17 cellular contexts compared by ENCODE assay signal in the genomic region with DNA sequence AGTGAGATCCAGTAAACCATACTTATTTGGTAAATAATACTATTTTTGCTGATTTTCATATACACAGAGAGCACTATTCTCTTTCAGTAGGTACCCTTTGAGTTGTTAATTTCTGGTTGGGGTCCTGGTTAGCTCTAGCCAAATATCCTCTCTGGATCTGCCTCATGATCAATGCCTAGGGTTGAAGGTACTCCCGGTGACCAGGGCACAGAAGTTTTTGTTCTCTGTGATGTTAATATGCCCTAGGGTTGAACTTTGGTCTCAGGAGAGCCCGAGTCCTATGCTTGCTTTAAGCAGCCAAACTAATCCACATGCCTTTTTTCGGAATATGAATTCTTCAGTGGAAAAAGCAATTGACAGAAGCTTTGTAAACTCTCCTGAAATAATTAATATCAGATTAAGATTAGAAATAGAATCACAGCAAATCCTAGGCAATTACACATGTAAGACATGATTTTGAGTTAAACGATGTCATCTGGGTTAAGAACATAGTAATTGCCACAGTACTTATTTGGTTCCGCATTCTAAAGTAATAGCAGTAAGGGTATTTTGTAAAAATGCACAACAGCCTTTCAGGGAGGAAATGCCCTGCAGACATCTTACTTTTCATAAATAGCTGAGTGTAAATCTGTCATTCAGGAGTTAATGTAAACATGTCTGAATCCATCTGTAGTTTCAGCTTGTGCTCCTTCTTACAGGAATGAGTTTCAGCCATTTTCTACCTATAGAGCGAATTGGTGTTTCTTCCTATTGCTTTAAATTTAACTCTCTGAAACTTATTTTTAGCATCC. TPM values are rescaled to one million over a fixed set of nuclear protein-coding genes. Genes with fewer than 3 reads are reported as not detected.
DNase-seq lines count a peak whose midpoint lies in the region; ATAC-seq, FAIRE-seq and TF ChIP-seq lines count a peak whose summit lies in the region.
"Had no signal": no experiment of that assay in that cellular context is flagged by ENCODE, and none has a peak within 500 bp of the region (broad histone marks: within the 10 kb centered on the region; RNA-seq: fewer than 3 reads in every experiment).

No MANE protein-coding gene starts in this region.

- no peak overlapping the region for H3K27ac Mint-ChIP-seq in stimulated activated memory B cell treated with anti-CD40 and anti-IgM and Interleukin-4, amounts not matched to agents 10 μg/mL and 1 μg/mL and 100 μg/mL, for 72 hours
- H3K27ac Mint-ChIP-seq in activated CD8-positive, alpha-beta memory T cell treated with anti-CD3 and anti-CD28 coated beads, Interleukin-2, amount 10 ng/mL, durations not matched to agents 7 days and 5 days = no peak overlapping the region
- H3K27ac Mint-ChIP-seq: HFFc6 had no signal

- H3K4me3 Mint-ChIP-seq in stimulated activated memory B cell treated with anti-CD40 and anti-IgM and Interleukin-4, amounts not matched to agents 10 μg/mL and 1 μg/mL and 100 μg/mL, for 72 hours = no peak overlapping the region
- H3K4me3 Mint-ChIP-seq in activated CD8-positive, alpha-beta memory T cell treated with anti-CD3 and anti-CD28 coated beads, Interleukin-2, amount 10 ng/mL, durations not matched to agents 7 days and 5 days = no peak overlapping the region
- H3K4me3 Mint-ChIP-seq: HFFc6 had no signal

- peak overlapping the region; percentile 13 for H3K4me3 ChIP-seq in A673 (ENCODE audit: low read depth, low read length, poor library complexity, severe bottlenecking)
- H3K4me3 ChIP-seq in HepG2 (replicated peaks in 1 of 3; ENCODE audit: insufficient read depth in 1 of 3, low read depth in 2 of 3, low read length in 3 of 3) = peak overlapping the region in 1 of 3 experiments; percentile 3; a peak in 1 of 6 replicates
- H3K4me3 ChIP-seq: GM12878 had no signal

- no peak for TF ChIP-seq RAD21 in HepG2 (CRISPR knock-in tag; IDR thresholded peaks at IDR 0.05)

- BruUV-seq in A673 (replicated peaks; lab: Mats Ljungman, UMichigan) = no TSS peak
- no TSS peak for BruUV-seq in HepG2 (replicated peaks; lab: Mats Ljungman, UMichigan)

- TF ChIP-seq POLR2A in HepG2 (IDR thresholded peaks at IDR 0.05; ENCODE audit: insufficient read depth in 1 of 2, low read depth in 2 of 2, low read length in 2 of 2) = no peak

- CTCF ChIA-PET in A673 (lab: Charles Lee) = interaction anchor here (1.2 kb wide), 1 partner anchor 15 kb away, joined by 5 read pairs; no protein-coding TSS in a partner anchor
- CTCF ChIA-PET in HepG2 (lab: Yijun Ruan, JAX; ENCODE audit: low intra/inter-chr PET ratio, low total read pairs) = no interaction called here
- CTCF ChIA-PET in activated CD8-positive, alpha-beta memory T cell treated with anti-CD3 and anti-CD28 coated beads, Interleukin-2, amount 10 ng/mL, durations not matched to agents 7 days and 5 days (lab: Charles Lee) = interaction anchor here (1.1 to 3.8 kb wide), 2 partner anchors 15 to 204 kb away, joined by 4 to 19 read pairs; no protein-coding TSS in a partner anchor

- peaks cover 59% of the 10 kb centered on the region for H3K4me1 ChIP-seq in A673 (ENCODE audit: insufficient read depth, low read length, poor library complexity, severe bottlenecking)
- peaks cover 96% of the 10 kb centered on the region for H3K4me1 ChIP-seq in HepG2 (ENCODE audit: insufficient read depth, low read length)

- DNase-seq in A673 (ENCODE audit: low spot score) = peak; percentile 83
- DNase-seq in HuH-7.5 (ENCODE audit: low spot score) = peak; percentile 20
- peak; percentile 34 for DNase-seq in SK-MEL-5 (ENCODE audit: low read depth, low spot score)
- DNase-seq in HepG2 (ENCODE audit: low spot score) = peak; percentile 88
- DNase-seq in cerebellar nuclear complex (lab: John Stamatoyannopoulos, UW) = no peak
- no peak for DNase-seq in activated CD8-positive, alpha-beta memory T cell treated with anti-CD3 and anti-CD28 coated beads, Interleukin-2, amount 10 ng/mL, durations not matched to agents 7 days and 5 days
- DNase-seq: 8988T, COR-L47, HFFc6, NCI-H2029, NCI-H2171 treated with DMSO at 0.1 percent for 48 hours, OCI-M1, RPMI8226 had no signal

- no peaks in the 10 kb centered on the region for H3K9me3 ChIP-seq in A673 (ENCODE audit: low read depth, low read length, poor library complexity, severe bottlenecking)
- no peaks in the 10 kb centered on the region for H3K9me3 ChIP-seq in HepG2 (ENCODE audit: low read length)

- FAIRE-seq in HepG2 (lab: Jason Lieb, UNC) = peak; percentile 94
- FAIRE-seq: GM12878 had no signal

- no peak overlapping the region for H3K9ac ChIP-seq in HepG2 (ENCODE audit: insufficient read depth, low read depth, low read length)

- no peaks in the 10 kb centered on the region for H3K36me3 ChIP-seq in A673 (ENCODE audit: insufficient read depth, low read length, poor library complexity, severe bottlenecking)
- peaks cover 0 to 2% of the 10 kb centered on the region in 2 experiments; a peak in 1 of 5 replicates for H3K36me3 ChIP-seq in HepG2 (replicated peaks in 1 of 2; ENCODE audit: control insufficient read depth in 1 of 2, insufficient read depth in 2 of 2, low read length in 2 of 2)

- in situ Hi-C loops in SK-MEL-5 (cut with HindIII; ENCODE audit: low pct_unique_long_range_greater_than_20kb, low sequenced_read_pairs) = no loop called here
- in situ Hi-C loops in HepG2 (cut with HindIII; ENCODE audit: extremely low pct_ligation_motif_present, low pct_unique_long_range_greater_than_20kb) = no loop called here

- TF ChIP-seq EP300 in HepG2 (IDR thresholded peaks at IDR 0.05; ENCODE audit: low read depth in 2 of 2, low read length in 2 of 2) = peak in 1 of 2 experiments; percentile 37; a peak in 1 of 4 replicates
- TF ChIP-seq EP300 in HepG2 (CRISPR knock-in tag; IDR thresholded peaks at IDR 0.05; ENCODE audit: borderline replicate concordance) = no peak

- H4K20me1 ChIP-seq in HepG2 (ENCODE audit: insufficient read depth, low read length) = no peaks in the 10 kb centered on the region; the same call in 1 of the 2 replicates

- peak overlapping the region; percentile 58 for H3K4me2 ChIP-seq in HepG2 (ENCODE audit: low read depth, low read length)

- H3K36me3 Mint-ChIP-seq in stimulated activated memory B cell treated with anti-CD40 and anti-IgM and Interleukin-4, amounts not matched to agents 10 μg/mL and 1 μg/mL and 100 μg/mL, for 72 hours = no peaks in the 10 kb centered on the region
- H3K36me3 Mint-ChIP-seq in activated CD8-positive, alpha-beta memory T cell treated with anti-CD3 and anti-CD28 coated beads, Interleukin-2, amount 10 ng/mL, durations not matched to agents 7 days and 5 days = no peaks in the 10 kb centered on the region

- H3K79me2 ChIP-seq in HepG2 (ENCODE audit: insufficient read depth, low read length) = peaks cover 89% of the 10 kb centered on the region

- H3K27me3 ChIP-seq in A673 (replicated peaks; ENCODE audit: insufficient read depth, low read depth, low read length, poor library complexity) (no peaks in the 10 kb centered on the region), HepG2 (ENCODE audit: control insufficient read depth in 1 of 2, insufficient read depth in 2 of 2, low read length in 2 of 2) (no peaks in the 10 kb centered on the region)

- ATAC-seq in HepG2 (peak; percentile 64), HG03196 (IDR thresholded peaks at IDR 0.05; ENCODE audit: unreplicated experiment) (no peak)
- no peak for ATAC-seq in stimulated activated memory B cell treated with anti-CD40 and anti-IgM and Interleukin-4, amounts not matched to agents 10 μg/mL and 1 μg/mL and 100 μg/mL, for 72 hours
- ATAC-seq in activated CD8-positive, alpha-beta memory T cell treated with anti-CD3 and anti-CD28 coated beads, Interleukin-2, amount 10 ng/mL, durations not matched to agents 7 days and 5 days = no peak
- ATAC-seq: GM12878 had no signal

- POLR2A ChIA-PET in A673 (lab: Charles Lee; ENCODE audit: low non-redundant PET) (interaction anchor here (0.6 kb wide), 1 partner anchor 59 kb away, joined by 4 read pairs; no protein-coding TSS in a partner anchor), HepG2 (lab: Yijun Ruan, JAX) (interaction anchor here (1.0 to 5.2 kb wide), 6 partner anchors 9 to 64 kb away, joined by 3 to 42 read pairs (median 4); a partner anchor contains a TSS)

- intact Hi-C loops in A673 (cut with micrococcal nuclease; ENCODE audit: unreplicated experiment) (loop anchor here (5.0 kb wide), 1 partner anchor 68 kb away; no protein-coding TSS in a partner anchor), HepG2 (cut with micrococcal nuclease; ENCODE audit: unreplicated experiment) (loop anchor here (5.0 to 10.0 kb wide), 2 partner anchors 43 to 360 kb away; a partner anchor contains a TSS)

- no peak overlapping the region for H2AFZ ChIP-seq in HepG2 (ENCODE audit: low read length)

- TF ChIP-seq CTCF in A673 (conservative IDR thresholded peaks at IDR 0.05; ENCODE audit: low read depth, low read length) (no peak), HepG2 (CRISPR knock-in tag; IDR thresholded peaks at IDR 0.05) (no peak)

- H3K27ac ChIP-seq in A673 (ENCODE audit: low read depth, low read length, poor library complexity, severe bottlenecking) = no peak overlapping the region
- H3K27ac ChIP-seq in HepG2 (ENCODE audit: extremely low read length, insufficient read depth, low read length) = peak overlapping the region; percentile 66
- H3K27ac ChIP-seq: C4-2B had no signal

- WGBS in HepG2 (ENCODE audit: low lambda C conversion rate) = 35% methylated on average over 6 of the region's 6 CpGs

- no peaks in the 10 kb centered on the region for H3K9me3 Mint-ChIP-seq in stimulated activated memory B cell treated with anti-CD40 and anti-IgM and Interleukin-4, amounts not matched to agents 10 μg/mL and 1 μg/mL and 100 μg/mL, for 72 hours
- H3K9me3 Mint-ChIP-seq in activated CD8-positive, alpha-beta memory T cell treated with anti-CD3 and anti-CD28 coated beads, Interleukin-2, amount 10 ng/mL, durations not matched to agents 7 days and 5 days (ENCODE audit: low read depth) = no peaks in the 10 kb centered on the region
- H3K9me3 Mint-ChIP-seq: HFFc6 had no signal

- no peaks in the 10 kb centered on the region for H3K4me1 Mint-ChIP-seq in stimulated activated memory B cell treated with anti-CD40 and anti-IgM and Interleukin-4, amounts not matched to agents 10 μg/mL and 1 μg/mL and 100 μg/mL, for 72 hours
- peaks cover 27% of the 10 kb centered on the region for H3K4me1 Mint-ChIP-seq in activated CD8-positive, alpha-beta memory T cell treated with anti-CD3 and anti-CD28 coated beads, Interleukin-2, amount 10 ng/mL, durations not matched to agents 7 days and 5 days

- H3K27me3 Mint-ChIP-seq in stimulated activated memory B cell treated with anti-CD40 and anti-IgM and Interleukin-4, amounts not matched to agents 10 μg/mL and 1 μg/mL and 100 μg/mL, for 72 hours = peaks cover 12% of the 10 kb centered on the region
- H3K27me3 Mint-ChIP-seq in activated CD8-positive, alpha-beta memory T cell treated with anti-CD3 and anti-CD28 coated beads, Interleukin-2, amount 10 ng/mL, durations not matched to agents 7 days and 5 days = no peaks in the 10 kb centered on the region

RNA-seq across cellular contexts. Expression of a gene that starts 10.1 kb away (rescaled TPM):
- total RNA-seq in A673 (2021) = 61.2 and 64.3 TPM in 2 replicates
- total RNA-seq in SK-MEL-5 (2014; rRNA removed; shearing (Covaris generic)) = 39.5 and 40.5 TPM in 2 replicates
- 36.7 and 41.7 TPM in 2 replicates for polyA plus RNA-seq in SK-MEL-5 (2015; cell fraction: cytosol; rRNA removed)
- 41.4 and 48.4 TPM in 2 replicates for polyA plus RNA-seq in SK-MEL-5 (2015; cell fraction: nucleus; rRNA removed)
- total RNA-seq in HepG2 (2016; rRNA removed; fragmentation: Illumina TruSeq; extraction: Trizol) = 23.5 and 28.6 TPM in 2 replicates
- total RNA-seq in HepG2 (2016; cell fraction: cytosol; rRNA removed; fragmentation: Illumina TruSeq; extraction: Trizol; ENCODE audit: low read depth) = 15.0 and 15.4 TPM in 2 replicates
- 22.0 and 23.2 TPM in 2 replicates for total RNA-seq in HepG2 (2016; cell fraction: insoluble cytoplasmic fraction; rRNA removed; fragmentation: Illumina TruSeq; extraction: Trizol)
- total RNA-seq in HepG2 (2016; cell fraction: membrane; rRNA removed; fragmentation: Illumina TruSeq; extraction: Trizol) = 19.9 and 22.8 TPM in 2 replicates
- 29.6 and 33.8 TPM in 2 replicates for total RNA-seq in HepG2 (2016; cell fraction: nucleus; rRNA removed; fragmentation: Illumina TruSeq; extraction: Trizol)
- 21.7 and 30.5 TPM in 2 replicates for polyA plus RNA-seq in HepG2 (2011; rRNA removed)
- polyA plus RNA-seq in HepG2 (2011; cell fraction: cytosol; rRNA removed) = 15.7 and 19.8 TPM in 2 replicates
- 16.7 and 17.0 TPM in 2 replicates for polyA plus RNA-seq in HepG2 (2011; cell fraction: nucleus; rRNA removed)
- polyA plus RNA-seq in HepG2 (2012) = 22.4 and 41.2 TPM in 2 replicates
- polyA plus RNA-seq in HepG2 (2016; cell fraction: cytosol; fragmentation: Illumina TruSeq; extraction: Trizol; ENCODE audit: low read depth) = 10.8 and 11.3 TPM in 2 replicates
- 23.9 and 24.0 TPM in 2 replicates for polyA plus RNA-seq in HepG2 (2016; cell fraction: insoluble cytoplasmic fraction; fragmentation: Illumina TruSeq; extraction: Trizol; ENCODE audit: low read depth)
- polyA plus RNA-seq in HepG2 (2016; cell fraction: membrane; fragmentation: Illumina TruSeq; extraction: Trizol; ENCODE audit: low read depth) = 15.8 and 19.6 TPM in 2 replicates
- polyA plus RNA-seq in HepG2 (2016; cell fraction: nucleus; fragmentation: Illumina TruSeq; extraction: Trizol; ENCODE audit: insufficient read depth, low read depth) = 21.1 and 21.8 TPM in 2 replicates
- polyA minus RNA-seq in HepG2 (2011; rRNA and poly(A)+ RNA removed; ENCODE audit: low replicate concordance) = 9.7 and 45.6 TPM in 2 replicates
- 20.1 and 25.7 TPM in 2 replicates for polyA minus RNA-seq in HepG2 (2011; cell fraction: cytosol; rRNA and poly(A)+ RNA removed)
- 96.8 and 105 TPM in 2 replicates for polyA minus RNA-seq in HepG2 (2011; cell fraction: nucleus; rRNA and poly(A)+ RNA removed)
- 10 to 100 TPM; 10.1 to 12.6 TPM for total RNA-seq in activated CD8-positive, alpha-beta memory T cell treated with anti-CD3 and anti-CD28 coated beads, Interleukin-2, amount 10 ng/mL, durations not matched to agents 7 days and 5 days
- total RNA-seq: HFFc6 had no signal

RNA-seq across cellular contexts. Expression of a gene that starts 58.3 kb away (rescaled TPM):
- total RNA-seq in A673 (2021) = 72.3 and 75.9 TPM in 2 replicates
- total RNA-seq in SK-MEL-5 (2014; rRNA removed; shearing (Covaris generic)) = 471 and 497 TPM in 2 replicates
- 314 and 321 TPM in 2 replicates for polyA plus RNA-seq in SK-MEL-5 (2015; cell fraction: cytosol; rRNA removed)
- 57.0 and 76.9 TPM in 2 replicates for polyA plus RNA-seq in SK-MEL-5 (2015; cell fraction: nucleus; rRNA removed)
- total RNA-seq in HepG2 (2016; rRNA removed; fragmentation: Illumina TruSeq; extraction: Trizol) = 30.7 and 59.2 TPM in 2 replicates
- total RNA-seq in HepG2 (2016; cell fraction: cytosol; rRNA removed; fragmentation: Illumina TruSeq; extraction: Trizol; ENCODE audit: low read depth) = 4.3 and 6.2 TPM in 2 replicates
- 31.2 and 60.0 TPM in 2 replicates for total RNA-seq in HepG2 (2016; cell fraction: insoluble cytoplasmic fraction; rRNA removed; fragmentation: Illumina TruSeq; extraction: Trizol)
- 7.0 and 7.3 TPM in 2 replicates for total RNA-seq in HepG2 (2016; cell fraction: membrane; rRNA removed; fragmentation: Illumina TruSeq; extraction: Trizol)
- 49.3 and 53.0 TPM in 2 replicates for total RNA-seq in HepG2 (2016; cell fraction: nucleus; rRNA removed; fragmentation: Illumina TruSeq; extraction: Trizol)
- polyA plus RNA-seq in HepG2 (2011; rRNA removed) = 265 and 294 TPM in 2 replicates
- polyA plus RNA-seq in HepG2 (2011; cell fraction: cytosol; rRNA removed) = 146 and 189 TPM in 2 replicates
- 43.3 and 47.4 TPM in 2 replicates for polyA plus RNA-seq in HepG2 (2011; cell fraction: nucleus; rRNA removed)
- polyA plus RNA-seq in HepG2 (2012) = 82.4 and 104 TPM in 2 replicates
- 4.6 and 4.9 TPM in 2 replicates for polyA plus RNA-seq in HepG2 (2016; cell fraction: cytosol; fragmentation: Illumina TruSeq; extraction: Trizol; ENCODE audit: low read depth)
- 25.0 and 26.5 TPM in 2 replicates for polyA plus RNA-seq in HepG2 (2016; cell fraction: insoluble cytoplasmic fraction; fragmentation: Illumina TruSeq; extraction: Trizol; ENCODE audit: low read depth)
- polyA plus RNA-seq in HepG2 (2016; cell fraction: membrane; fragmentation: Illumina TruSeq; extraction: Trizol; ENCODE audit: low read depth) = 4.6 and 5.3 TPM in 2 replicates
- 57.7 and 58.9 TPM in 2 replicates for polyA plus RNA-seq in HepG2 (2016; cell fraction: nucleus; fragmentation: Illumina TruSeq; extraction: Trizol; ENCODE audit: insufficient read depth, low read depth)
- 27.4 and 324 TPM in 2 replicates for polyA minus RNA-seq in HepG2 (2011; rRNA and poly(A)+ RNA removed; ENCODE audit: low replicate concordance)
- polyA minus RNA-seq in HepG2 (2011; cell fraction: cytosol; rRNA and poly(A)+ RNA removed) = 112 and 141 TPM in 2 replicates
- 56.5 and 70.9 TPM in 2 replicates for polyA minus RNA-seq in HepG2 (2011; cell fraction: nucleus; rRNA and poly(A)+ RNA removed)
- 1 to 10 TPM in 1 of 2 experiments, under 1 TPM in 1; 0.33 to 1.8 TPM for total RNA-seq in activated CD8-positive, alpha-beta memory T cell treated with anti-CD3 and anti-CD28 coated beads, Interleukin-2, amount 10 ng/mL, durations not matched to agents 7 days and 5 days
- total RNA-seq: HFFc6 had no signal
- polyA plus RNA-seq: GM12878 had no signal

Comparison
In these comparisons a context has a peak if more than half of its experiments do, and no peak if none do; other contexts are left out.
1. DNase-seq: peak in A673 (single experiment), HuH-7.5 (single experiment), SK-MEL-5 (single experiment) and HepG2 (single experiment); none in cerebellar nuclear complex (0 of 2) and activated CD8-positive, alpha-beta memory T cell treated with anti-CD3 and anti-CD28 coated beads, Interleukin-2, amount 10 ng/mL, durations not matched to agents 7 days and 5 days (single experiment).